In the genomic region with DNA sequence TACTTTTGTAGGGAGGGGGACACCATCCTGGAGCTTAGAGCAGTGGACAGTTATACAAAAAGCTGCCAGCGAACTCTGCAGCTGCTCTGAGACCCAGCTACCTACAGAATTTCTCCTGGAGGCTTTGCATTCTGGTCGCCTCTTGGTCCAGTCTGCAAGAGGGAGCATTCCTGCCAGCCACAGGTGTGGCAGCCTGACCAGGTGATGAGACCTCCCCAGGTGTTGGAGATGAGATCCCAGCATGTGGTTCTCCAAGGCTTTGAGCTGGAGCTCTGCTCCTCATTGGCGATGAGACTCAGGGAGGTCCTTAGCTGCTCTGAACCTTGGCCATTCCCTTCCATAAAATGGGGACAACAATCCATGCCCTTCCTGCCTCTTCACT, we compare ENCODE assay signal across 18 cellular contexts.
"Had no signal": no experiment of that assay in that cellular context is flagged by ENCODE, and none has a peak within 500 bp of the region (broad histone marks: within the 10 kb centered on the region; RNA-seq: fewer than 3 reads in every experiment).

No MANE protein-coding gene starts in this region.

- H3K27me3 ChIP-seq: dorsolateral prefrontal cortex, esophagus squamous epithelium, gastroesophageal sphincter, left lung, stomach had no signal

- DNase-seq: central memory CD4-positive, alpha-beta T cell; cortex of kidney; effector CD8-positive, alpha-beta T cell; esophagus squamous epithelium; foreskin fibroblast; glutamatergic neuron; lower lobe of right lung; mesenchymal stem cell; naive thymus-derived CD4-positive, alpha-beta T cell; stimulated activated CD4-positive, alpha-beta T cell treated with anti-CD3 and anti-CD28 coated beads, Interleukin-4, amount 100 ng/mL, for 1 hour; stimulated activated naive B cell treated with anti-CD40 and anti-IgM and Interleukin-4, amounts not matched to agents 10 μg/mL and 1 μg/mL and 100 μg/mL, for 72 hours; stomach; trophoblast cell had no signal

- ATAC-seq: gastroesophageal sphincter; left lung; lower lobe of right lung; naive thymus-derived CD4-positive, alpha-beta T cell; stimulated activated naive B cell treated with anti-CD40 and anti-IgM and Interleukin-4, amounts not matched to agents 10 μg/mL and 1 μg/mL and 100 μg/mL, for 72 hours had no signal

- H3K4me1 ChIP-seq: left lung had no signal

- H3K4me2 ChIP-seq: smooth muscle cell had no signal

- H3K9me3 Mint-ChIP-seq: naive thymus-derived CD4-positive, alpha-beta T cell; neural crest cell; stimulated activated naive B cell treated with anti-CD40 and anti-IgM and Interleukin-4, amounts not matched to agents 10 μg/mL and 1 μg/mL and 100 μg/mL, for 72 hours had no signal

- H3K9me3 ChIP-seq: esophagus squamous epithelium, gastroesophageal sphincter, left lung, lower lobe of right lung, stomach had no signal

- H3K4me3 ChIP-seq: dorsolateral prefrontal cortex, esophagus squamous epithelium, gastroesophageal sphincter, left lung, lower lobe of right lung, smooth muscle cell, stomach had no signal

- H3K4me3 Mint-ChIP-seq: naive thymus-derived CD4-positive, alpha-beta T cell; neural crest cell; stimulated activated naive B cell treated with anti-CD40 and anti-IgM and Interleukin-4, amounts not matched to agents 10 μg/mL and 1 μg/mL and 100 μg/mL, for 72 hours had no signal

- H3K27ac Mint-ChIP-seq: stimulated activated naive B cell treated with anti-CD40 and anti-IgM and Interleukin-4, amounts not matched to agents 10 μg/mL and 1 μg/mL and 100 μg/mL, for 72 hours had no signal

- H3K27me3 Mint-ChIP-seq: naive thymus-derived CD4-positive, alpha-beta T cell; stimulated activated naive B cell treated with anti-CD40 and anti-IgM and Interleukin-4, amounts not matched to agents 10 μg/mL and 1 μg/mL and 100 μg/mL, for 72 hours had no signal

- H3K27ac ChIP-seq: esophagus squamous epithelium, gastroesophageal sphincter, left lung, lower lobe of right lung had no signal
